ENCODE assay signal across 22 cellular contexts in genomic region chr4:129046055-129046959, GRCh38. TPM values are rescaled to one million over a fixed set of nuclear protein-coding genes. Genes with fewer than 3 reads are reported as not detected.
DNase-seq lines count a peak whose midpoint lies in the region; ATAC-seq and TF ChIP-seq lines count a peak whose summit lies in the region.
"Had no signal": no experiment of that assay in that cellular context is flagged by ENCODE, and none has a peak within 500 bp of the region (broad histone marks: within the 10 kb centered on the region; RNA-seq: fewer than 3 reads in every experiment).

No MANE protein-coding gene starts in this region.

- DNase-seq in activated CD8-positive, alpha-beta T cell treated with anti-CD3 and anti-CD28 coated beads for 36 hours = no peak
- DNase-seq in activated CD8-positive, alpha-beta T cell treated with anti-CD3 and anti-CD28 coated beads, Interleukin-2, amount 10 ng/mL, durations not matched to agents 7 days and 5 days = no peak
- DNase-seq in natural killer cell (no peak), substantia nigra (lab: John Stamatoyannopoulos, UW) (no peak), G401 (ENCODE audit: low spot score) (no peak)
- no peak for DNase-seq in activated naive CD4-positive, alpha-beta T cell treated with anti-CD3 and anti-CD28 coated beads, Interleukin-2, amount 10 ng/mL, durations not matched to agents 7 days and 5 days
- DNase-seq: activated naive CD4-positive, alpha-beta T cell treated with Interleukin-2 at 50 U/mL for 16 hours; brain microvascular endothelial cell; dermis blood vessel endothelial cell; DMS153; KBM-7; naive B cell; NCI-H1048; NCI-H748 treated with DMSO at 0.1 percent for 48 hours; small intestine had no signal

- H3K27ac Mint-ChIP-seq in activated CD8-positive, alpha-beta T cell treated with anti-CD3 and anti-CD28 coated beads for 36 hours = no peak overlapping the region
- no peak overlapping the region for H3K27ac Mint-ChIP-seq in activated CD8-positive, alpha-beta T cell treated with anti-CD3 and anti-CD28 coated beads, Interleukin-2, amount 10 ng/mL, durations not matched to agents 7 days and 5 days
- peak overlapping the region; percentile 29 to 39 for H3K27ac Mint-ChIP-seq in natural killer cell
- H3K27ac Mint-ChIP-seq in activated naive CD4-positive, alpha-beta T cell treated with anti-CD3 and anti-CD28 coated beads, Interleukin-2, amount 10 ng/mL, durations not matched to agents 7 days and 5 days = no peak overlapping the region
- H3K27ac Mint-ChIP-seq: progenitor cell of endocrine pancreas; stimulated activated memory B cell treated with anti-CD40 and anti-IgM and Interleukin-4, amounts not matched to agents 10 μg/mL and 1 μg/mL and 100 μg/mL, for 72 hours; WTC11 had no signal

- CTCF ChIA-PET in activated CD8-positive, alpha-beta T cell treated with anti-CD3 and anti-CD28 coated beads for 36 hours (lab: Charles Lee) = no interaction called here
- CTCF ChIA-PET in activated CD8-positive, alpha-beta T cell treated with anti-CD3 and anti-CD28 coated beads, Interleukin-2, amount 10 ng/mL, durations not matched to agents 7 days and 5 days (lab: Charles Lee) = no interaction called here
- CTCF ChIA-PET in activated naive CD4-positive, alpha-beta T cell treated with anti-CD3 and anti-CD28 coated beads, Interleukin-2, amount 10 ng/mL, durations not matched to agents 7 days and 5 days (lab: Charles Lee) = interaction anchor here (0.6 kb wide), 1 partner anchor 164 kb away, joined by 3 read pairs; no protein-coding TSS in a partner anchor

- intact Hi-C loops in activated CD8-positive, alpha-beta T cell treated with anti-CD3 and anti-CD28 coated beads for 36 hours (cut with micrococcal nuclease) = no loop called here
- intact Hi-C loops in natural killer cell (cut with micrococcal nuclease) = no loop called here

- TF ChIP-seq CTCF in activated CD8-positive, alpha-beta T cell treated with anti-CD3 and anti-CD28 coated beads for 36 hours (IDR thresholded peaks at IDR 0.05) = no peak
- TF ChIP-seq CTCF in natural killer cell (IDR thresholded peaks at IDR 0.05) = no peak

- peaks cover 9% of the 10 kb centered on the region for H3K4me1 Mint-ChIP-seq in activated CD8-positive, alpha-beta T cell treated with anti-CD3 and anti-CD28 coated beads for 36 hours (ENCODE audit: low read depth)
- H3K4me1 Mint-ChIP-seq in activated CD8-positive, alpha-beta T cell treated with anti-CD3 and anti-CD28 coated beads, Interleukin-2, amount 10 ng/mL, durations not matched to agents 7 days and 5 days (ENCODE audit: low read depth) = peaks cover 4% of the 10 kb centered on the region
- H3K4me1 Mint-ChIP-seq in natural killer cell = peaks cover 13% of the 10 kb centered on the region in 2 donors
- no peaks in the 10 kb centered on the region for H3K4me1 Mint-ChIP-seq in activated naive CD4-positive, alpha-beta T cell treated with anti-CD3 and anti-CD28 coated beads, Interleukin-2, amount 10 ng/mL, durations not matched to agents 7 days and 5 days
- H3K4me1 Mint-ChIP-seq: WTC11 had no signal

- peaks cover 5% of the 10 kb centered on the region for H3K36me3 Mint-ChIP-seq in activated CD8-positive, alpha-beta T cell treated with anti-CD3 and anti-CD28 coated beads for 36 hours (ENCODE audit: low read depth)
- H3K36me3 Mint-ChIP-seq in activated CD8-positive, alpha-beta T cell treated with anti-CD3 and anti-CD28 coated beads, Interleukin-2, amount 10 ng/mL, durations not matched to agents 7 days and 5 days (ENCODE audit: low read depth) = peaks cover 13% of the 10 kb centered on the region
- no peaks in the 10 kb centered on the region for H3K36me3 Mint-ChIP-seq in natural killer cell
- H3K36me3 Mint-ChIP-seq in activated naive CD4-positive, alpha-beta T cell treated with anti-CD3 and anti-CD28 coated beads, Interleukin-2, amount 10 ng/mL, durations not matched to agents 7 days and 5 days = peaks cover 4% of the 10 kb centered on the region

- no peak overlapping the region for H3K4me3 Mint-ChIP-seq in activated CD8-positive, alpha-beta T cell treated with anti-CD3 and anti-CD28 coated beads for 36 hours
- H3K4me3 Mint-ChIP-seq in activated CD8-positive, alpha-beta T cell treated with anti-CD3 and anti-CD28 coated beads, Interleukin-2, amount 10 ng/mL, durations not matched to agents 7 days and 5 days = no peak overlapping the region
- H3K4me3 Mint-ChIP-seq in natural killer cell = no peak overlapping the region
- no peak overlapping the region for H3K4me3 Mint-ChIP-seq in activated naive CD4-positive, alpha-beta T cell treated with anti-CD3 and anti-CD28 coated beads, Interleukin-2, amount 10 ng/mL, durations not matched to agents 7 days and 5 days
- H3K4me3 Mint-ChIP-seq: naive B cell; stimulated activated memory B cell treated with anti-CD40 and anti-IgM and Interleukin-4, amounts not matched to agents 10 μg/mL and 1 μg/mL and 100 μg/mL, for 72 hours; WTC11 had no signal

- H3K27ac ChIP-seq in substantia nigra (ENCODE audit: low read depth, low read length, poor library complexity, severe bottlenecking) = no peak overlapping the region
- H3K27ac ChIP-seq: brain microvascular endothelial cell, C4-2B, RWPE1 had no signal

- POLR2A ChIA-PET in activated CD8-positive, alpha-beta T cell treated with anti-CD3 and anti-CD28 coated beads for 36 hours (lab: Charles Lee) = no interaction called here
- POLR2A ChIA-PET in activated CD8-positive, alpha-beta T cell treated with anti-CD3 and anti-CD28 coated beads, Interleukin-2, amount 10 ng/mL, durations not matched to agents 7 days and 5 days (lab: Charles Lee) = no interaction called here

- H3K9me3 Mint-ChIP-seq in activated CD8-positive, alpha-beta T cell treated with anti-CD3 and anti-CD28 coated beads for 36 hours = peaks cover 10% of the 10 kb centered on the region
- peaks cover 4% of the 10 kb centered on the region for H3K9me3 Mint-ChIP-seq in activated CD8-positive, alpha-beta T cell treated with anti-CD3 and anti-CD28 coated beads, Interleukin-2, amount 10 ng/mL, durations not matched to agents 7 days and 5 days (ENCODE audit: insufficient read depth)
- peaks cover 0 to 3% of the 10 kb centered on the region in 2 donors for H3K9me3 Mint-ChIP-seq in natural killer cell
- peaks cover 14% of the 10 kb centered on the region for H3K9me3 Mint-ChIP-seq in activated naive CD4-positive, alpha-beta T cell treated with anti-CD3 and anti-CD28 coated beads, Interleukin-2, amount 10 ng/mL, durations not matched to agents 7 days and 5 days

- ATAC-seq in activated CD8-positive, alpha-beta T cell treated with anti-CD3 and anti-CD28 coated beads for 36 hours = peak; percentile 68
- no peak for ATAC-seq in activated CD8-positive, alpha-beta T cell treated with anti-CD3 and anti-CD28 coated beads, Interleukin-2, amount 10 ng/mL, durations not matched to agents 7 days and 5 days
- ATAC-seq in HG02588 (IDR thresholded peaks at IDR 0.05; ENCODE audit: unreplicated experiment) (peak; percentile 64), HG03565 (IDR thresholded peaks at IDR 0.05; ENCODE audit: unreplicated experiment) (peak; percentile 55), natural killer cell (peak in 1 of 3 donors; percentile 17)
- ATAC-seq: stimulated activated memory B cell treated with anti-CD40 and anti-IgM and Interleukin-4, amounts not matched to agents 10 μg/mL and 1 μg/mL and 100 μg/mL, for 72 hours; WTC11 had no signal

- no peaks in the 10 kb centered on the region for H3K27me3 Mint-ChIP-seq in activated CD8-positive, alpha-beta T cell treated with anti-CD3 and anti-CD28 coated beads for 36 hours
- H3K27me3 Mint-ChIP-seq in activated CD8-positive, alpha-beta T cell treated with anti-CD3 and anti-CD28 coated beads, Interleukin-2, amount 10 ng/mL, durations not matched to agents 7 days and 5 days (ENCODE audit: low read depth) = no peaks in the 10 kb centered on the region
- no peaks in the 10 kb centered on the region for H3K27me3 Mint-ChIP-seq in natural killer cell (ENCODE audit: low read depth in 2 of 2)
- no peaks in the 10 kb centered on the region for H3K27me3 Mint-ChIP-seq in activated naive CD4-positive, alpha-beta T cell treated with anti-CD3 and anti-CD28 coated beads, Interleukin-2, amount 10 ng/mL, durations not matched to agents 7 days and 5 days
- H3K27me3 Mint-ChIP-seq: naive B cell; progenitor cell of endocrine pancreas; stimulated activated memory B cell treated with anti-CD40 and anti-IgM and Interleukin-4, amounts not matched to agents 10 μg/mL and 1 μg/mL and 100 μg/mL, for 72 hours had no signal

- in situ Hi-C loops in G401 (cut with HindIII; ENCODE audit: low sequenced_read_pairs) = no loop called here

RNA-seq across cellular contexts. Expression of gene SCLT1, which starts 47.0 kb away (rescaled TPM):
- 10 to 100 TPM; 18.5 to 19.7 TPM for total RNA-seq in activated CD8-positive, alpha-beta T cell treated with anti-CD3 and anti-CD28 coated beads for 36 hours
- total RNA-seq in activated CD8-positive, alpha-beta T cell treated with anti-CD3 and anti-CD28 coated beads, Interleukin-2, amount 10 ng/mL, durations not matched to agents 7 days and 5 days = 10 to 100 TPM; 36.0 to 37.7 TPM
- total RNA-seq in natural killer cell = 10 to 100 TPM; 54.0 to 59.9 (median 55.4) TPM
- total RNA-seq in G401 (2014; rRNA removed; shearing (Covaris generic)) = 10.7 and 15.8 TPM in 2 replicates

RNA-seq across cellular contexts. Expression of gene C4orf33, which starts 49.6 kb away (rescaled TPM):
- 10 to 100 TPM; 15.0 to 15.6 TPM for total RNA-seq in activated CD8-positive, alpha-beta T cell treated with anti-CD3 and anti-CD28 coated beads for 36 hours
- 10 to 100 TPM; 20.3 to 22.0 TPM for total RNA-seq in activated CD8-positive, alpha-beta T cell treated with anti-CD3 and anti-CD28 coated beads, Interleukin-2, amount 10 ng/mL, durations not matched to agents 7 days and 5 days
- total RNA-seq in natural killer cell = 10 to 100 TPM; 23.2 to 27.2 (median 26.2) TPM
- 3.6 and 5.8 TPM in 2 replicates for total RNA-seq in G401 (2014; rRNA removed; shearing (Covaris generic))

Comparison
In these comparisons a context has a peak if more than half of its experiments do, and no peak if none do; other contexts are left out.
1. H3K27ac Mint-ChIP-seq: peak in natural killer cell (2 of 2); none in activated CD8-positive, alpha-beta T cell treated with anti-CD3 and anti-CD28 coated beads for 36 hours (single experiment), activated CD8-positive, alpha-beta T cell treated with anti-CD3 and anti-CD28 coated beads, Interleukin-2, amount 10 ng/mL, durations not matched to agents 7 days and 5 days (single experiment) and activated naive CD4-positive, alpha-beta T cell treated with anti-CD3 and anti-CD28 coated beads, Interleukin-2, amount 10 ng/mL, durations not matched to agents 7 days and 5 days (single experiment).